In the genomic region with DNA sequence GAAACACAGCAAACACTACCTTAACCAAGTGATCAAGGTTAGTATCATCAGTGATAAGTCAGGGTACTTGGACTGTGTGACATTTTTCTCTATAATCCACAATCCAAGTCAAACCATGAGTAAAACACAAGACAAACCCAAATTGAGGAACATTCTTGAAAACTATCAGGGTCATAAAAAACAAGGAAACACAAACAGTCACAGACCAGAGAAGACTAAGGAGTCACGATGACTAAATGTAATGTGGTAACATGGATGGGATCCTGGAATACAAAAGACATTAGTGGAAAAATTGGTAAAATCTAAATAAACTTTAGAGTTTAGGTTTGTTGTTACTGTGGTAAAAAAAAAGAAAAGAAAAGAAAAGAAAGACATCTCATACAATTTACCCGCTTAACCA, we compare ENCODE assay signal across 15 cellular contexts.
"Had no signal": no experiment of that assay in that cellular context is flagged by ENCODE, and none has a peak within 500 bp of the region (broad histone marks: within the 10 kb centered on the region; RNA-seq: fewer than 3 reads in every experiment).

No MANE protein-coding gene starts in this region.

- FAIRE-seq: kidney, pancreas had no signal

- H3K27me3 ChIP-seq: ascending aorta, cardiac muscle cell, esophagus squamous epithelium, pancreas, stomach had no signal

- H3K4me3 ChIP-seq: ascending aorta, cardiac muscle cell, esophagus squamous epithelium, pancreas, stomach had no signal

- H3K4me1 ChIP-seq: ascending aorta, esophagus squamous epithelium, pancreas, stomach had no signal

- H3K27ac Mint-ChIP-seq: activated CD4-positive, alpha-beta T cell treated with anti-CD3 and anti-CD28 coated beads for 36 hours; activated CD8-positive, alpha-beta T cell treated with anti-CD3 and anti-CD28 coated beads for 36 hours; activated naive CD8-positive, alpha-beta T cell treated with anti-CD3 and anti-CD28 coated beads, Interleukin-2, amount 10 ng/mL, durations not matched to agents 7 days and 5 days had no signal

- ATAC-seq: activated CD4-positive, alpha-beta T cell treated with anti-CD3 and anti-CD28 coated beads for 36 hours; activated CD8-positive, alpha-beta T cell treated with anti-CD3 and anti-CD28 coated beads for 36 hours; activated T-cell treated with anti-CD3 and anti-CD28 coated beads, Interleukin-2, amount 50 U/mL, for 72 hours; left ventricle myocardium superior; pancreas had no signal

- H3K27me3 Mint-ChIP-seq: activated CD4-positive, alpha-beta T cell treated with anti-CD3 and anti-CD28 coated beads for 36 hours; activated CD8-positive, alpha-beta T cell treated with anti-CD3 and anti-CD28 coated beads for 36 hours; activated naive CD8-positive, alpha-beta T cell treated with anti-CD3 and anti-CD28 coated beads, Interleukin-2, amount 10 ng/mL, durations not matched to agents 7 days and 5 days had no signal

- DNase-seq: activated CD4-positive, alpha-beta T cell treated with anti-CD3 and anti-CD28 coated beads for 36 hours; activated CD8-positive, alpha-beta memory T cell treated with anti-CD3 and anti-CD28 coated beads, Interleukin-2, amount 50 U/mL, for 4 hours; activated CD8-positive, alpha-beta T cell treated with anti-CD3 and anti-CD28 coated beads for 36 hours; activated naive CD8-positive, alpha-beta T cell treated with anti-CD3 and anti-CD28 coated beads, Interleukin-2, amount 10 ng/mL, durations not matched to agents 7 days and 5 days; activated T-cell treated with anti-CD3 and anti-CD28 coated beads, Interleukin-2, amount 50 U/mL, for 72 hours; esophagus squamous epithelium; kidney; left ventricle myocardium superior; pancreas; stimulated activated CD4-positive, alpha-beta T cell treated with anti-CD3 and anti-CD28 coated beads, Interleukin-4, amount 100 ng/mL, for 4 hours; stomach had no signal

- H3K4me3 Mint-ChIP-seq: activated CD4-positive, alpha-beta T cell treated with anti-CD3 and anti-CD28 coated beads for 36 hours; activated CD8-positive, alpha-beta T cell treated with anti-CD3 and anti-CD28 coated beads for 36 hours; activated naive CD8-positive, alpha-beta T cell treated with anti-CD3 and anti-CD28 coated beads, Interleukin-2, amount 10 ng/mL, durations not matched to agents 7 days and 5 days; activated T-cell treated with anti-CD3 and anti-CD28 coated beads, Interleukin-2, amount 50 U/mL, for 72 hours; neural crest cell had no signal

- H3K4me1 Mint-ChIP-seq: activated CD4-positive, alpha-beta T cell treated with anti-CD3 and anti-CD28 coated beads for 36 hours; activated naive CD8-positive, alpha-beta T cell treated with anti-CD3 and anti-CD28 coated beads, Interleukin-2, amount 10 ng/mL, durations not matched to agents 7 days and 5 days had no signal

- H3K9me3 ChIP-seq: esophagus squamous epithelium, pancreas had no signal

- H3K27ac ChIP-seq: ascending aorta, cardiac muscle cell, esophagus squamous epithelium, pancreas, stomach, VCaP had no signal
